In genomic region chr12:76706099-76706498, GRCh38 we compare ENCODE assay signal across 13 cellular contexts. TPM values are rescaled to one million over a fixed set of nuclear protein-coding genes. Genes with fewer than 3 reads are reported as not detected.
A peak's percentile ranks its signal among the peaks of the same experiment; 100 is the strongest.
DNase-seq lines count a peak whose midpoint lies in the region; ATAC-seq and TF ChIP-seq lines count a peak whose summit lies in the region.
"Had no signal": no experiment of that assay in that cellular context is flagged by ENCODE, and none has a peak within 500 bp of the region (broad histone marks: within the 10 kb centered on the region; RNA-seq: fewer than 3 reads in every experiment).

No MANE protein-coding gene starts in this region.

- no peaks in the 10 kb centered on the region for H3K9me3 Mint-ChIP-seq in natural killer cell
- H3K9me3 Mint-ChIP-seq in natural killer cell treated with Interleukin-12 subunit alpha and Interleukin-12 subunit beta and Interleukin-15 and Interleukin-18, amount 100 ng/mL, for 72 hours, result no peaks in the 10 kb centered on the region
- no peaks in the 10 kb centered on the region for H3K9me3 Mint-ChIP-seq in stimulated activated effector memory CD8-positive, alpha-beta T cell treated with anti-CD3 and anti-CD28 coated beads, Interleukin-12 subunit alpha, Interleukin-12 subunit beta, amount 100 ng/mL, for 72 hours
- H3K9me3 Mint-ChIP-seq: activated CD4-positive, alpha-beta memory T cell treated with anti-CD3 and anti-CD28 coated beads, Interleukin-2, amount 10 ng/mL, durations not matched to agents 7 days and 5 days; T-helper 1 cell treated with Interleukin-12 subunit alpha and Interleukin-12 subunit beta and Interleukin-4 antibody, amounts not matched to agents 30 μg/mL and 1 μg/mL, for 36 hours had no signal

- H4K20me1 ChIP-seq in OCI-LY7 (ENCODE audit: insufficient read depth, low read length), result no peaks in the 10 kb centered on the region

- ATAC-seq in natural killer cell (peak in 2 of 3 donors; percentile 32 to 55), gastroesophageal sphincter (no peak), HG02759 (IDR thresholded peaks at IDR 0.05; ENCODE audit: unreplicated experiment) (no peak)
- no peak for ATAC-seq in natural killer cell treated with Interleukin-12 subunit alpha and Interleukin-12 subunit beta and Interleukin-15 and Interleukin-18, amount 100 ng/mL, for 72 hours
- peak; percentile 55 for ATAC-seq in stimulated activated effector memory CD8-positive, alpha-beta T cell treated with anti-CD3 and anti-CD28 coated beads, Interleukin-12 subunit alpha, Interleukin-12 subunit beta, amount 100 ng/mL, for 72 hours

- H3K36me3 Mint-ChIP-seq in natural killer cell, result no peaks in the 10 kb centered on the region
- H3K36me3 Mint-ChIP-seq in natural killer cell treated with Interleukin-12 subunit alpha and Interleukin-12 subunit beta and Interleukin-15 and Interleukin-18, amount 100 ng/mL, for 72 hours, result no peaks in the 10 kb centered on the region
- no peaks in the 10 kb centered on the region for H3K36me3 Mint-ChIP-seq in stimulated activated effector memory CD8-positive, alpha-beta T cell treated with anti-CD3 and anti-CD28 coated beads, Interleukin-12 subunit alpha, Interleukin-12 subunit beta, amount 100 ng/mL, for 72 hours

- H3K4me3 ChIP-seq in OCI-LY7 (ENCODE audit: low read depth, low read length, poor library complexity, severe bottlenecking) (no peak overlapping the region), epithelial cell of esophagus (ENCODE audit: low read length) (no peak overlapping the region), gastroesophageal sphincter (no peak overlapping the region)
- H3K4me3 ChIP-seq: colonic mucosa had no signal

- no peak overlapping the region for H3K27ac ChIP-seq in OCI-LY7 (ENCODE audit: low read depth, low read length, poor library complexity, severe bottlenecking)
- H3K27ac ChIP-seq in gastroesophageal sphincter, result no peak overlapping the region
- H3K27ac ChIP-seq: colonic mucosa had no signal

- POLR2A ChIA-PET in OCI-LY7 (lab: Charles Lee), result interaction anchor here (0.6 kb wide), 1 partner anchor 1027 kb away, joined by 4 read pairs; no protein-coding TSS in a partner anchor

- peaks cover 10 to 15% of the 10 kb centered on the region in 2 donors for H3K27me3 Mint-ChIP-seq in natural killer cell (ENCODE audit: low read depth in 2 of 2)
- H3K27me3 Mint-ChIP-seq in natural killer cell treated with Interleukin-12 subunit alpha and Interleukin-12 subunit beta and Interleukin-15 and Interleukin-18, amount 100 ng/mL, for 72 hours, result peaks cover 11 to 28% of the 10 kb centered on the region in 2 donors

- TF ChIP-seq EP300 in gastroesophageal sphincter (IDR thresholded peaks at IDR 0.05), result no peak

- intact Hi-C loops in natural killer cell (cut with micrococcal nuclease), result no loop called here
- intact Hi-C loops in OCI-LY7 (cut with micrococcal nuclease; ENCODE audit: unreplicated experiment), result no loop called here

- H3K36me3 ChIP-seq in OCI-LY7 (ENCODE audit: insufficient read depth, low read length), result no peaks in the 10 kb centered on the region
- H3K36me3 ChIP-seq in gastroesophageal sphincter, result no peaks in the 10 kb centered on the region
- H3K36me3 ChIP-seq: colonic mucosa had no signal

- TF ChIP-seq POLR2A in gastroesophageal sphincter (IDR thresholded peaks at IDR 0.05), result no peak

- H3K9me2 ChIP-seq in OCI-LY7 (ENCODE audit: insufficient read depth, low read length), result no peaks in the 10 kb centered on the region

- H3K4me3 Mint-ChIP-seq in natural killer cell, result no peak overlapping the region
- H3K4me3 Mint-ChIP-seq in natural killer cell treated with Interleukin-12 subunit alpha and Interleukin-12 subunit beta and Interleukin-15 and Interleukin-18, amount 100 ng/mL, for 72 hours, result no peak overlapping the region
- H3K4me3 Mint-ChIP-seq in stimulated activated effector memory CD8-positive, alpha-beta T cell treated with anti-CD3 and anti-CD28 coated beads, Interleukin-12 subunit alpha, Interleukin-12 subunit beta, amount 100 ng/mL, for 72 hours, result no peak overlapping the region
- H3K4me3 Mint-ChIP-seq: activated CD4-positive, alpha-beta memory T cell treated with anti-CD3 and anti-CD28 coated beads, Interleukin-2, amount 10 ng/mL, durations not matched to agents 7 days and 5 days; T-helper 1 cell treated with Interleukin-12 subunit alpha and Interleukin-12 subunit beta and Interleukin-4 antibody, amounts not matched to agents 30 μg/mL and 1 μg/mL, for 36 hours had no signal

- CTCF ChIA-PET in OCI-LY7 (lab: Charles Lee; ENCODE audit: unreplicated experiment), result no interaction called here

- no peak for TF ChIP-seq CTCF in natural killer cell (IDR thresholded peaks at IDR 0.05)
- TF ChIP-seq CTCF in OCI-LY7 (conservative IDR thresholded peaks at IDR 0.05; ENCODE audit: low read length), result no peak
- TF ChIP-seq CTCF in epithelial cell of esophagus (IDR thresholded peaks at IDR 0.05; ENCODE audit: insufficient read depth, low read depth, low read length, missing control alignments), result no peak
- TF ChIP-seq CTCF in gastroesophageal sphincter (IDR thresholded peaks at IDR 0.05), result no peak

- H3K27me3 ChIP-seq in gastroesophageal sphincter, result no peaks in the 10 kb centered on the region
- H3K27me3 ChIP-seq: colonic mucosa had no signal

- H3K4me1 ChIP-seq in OCI-LY7 (ENCODE audit: insufficient read depth, low read length, poor library complexity, severe bottlenecking) (peaks cover 3% of the 10 kb centered on the region), gastroesophageal sphincter (peaks cover 0 to 12% (median 0%) of the 10 kb centered on the region in 3 donors)
- H3K4me1 ChIP-seq: colonic mucosa had no signal

- H2AFZ ChIP-seq in OCI-LY7 (ENCODE audit: low read length), result no peak overlapping the region

- no TSS peak for BruUV-seq in OCI-LY7 (replicated peaks; lab: Mats Ljungman, UMichigan)

- no peaks in the 10 kb centered on the region for H3K9me3 ChIP-seq in OCI-LY7 (ENCODE audit: low read length)
- no peaks in the 10 kb centered on the region for H3K9me3 ChIP-seq in gastroesophageal sphincter
- H3K9me3 ChIP-seq: colonic mucosa had no signal

- no peaks in the 10 kb centered on the region for H3K79me2 ChIP-seq in OCI-LY7 (ENCODE audit: insufficient read depth, low read depth, low read length)

- no peak overlapping the region for H3K4me2 ChIP-seq in OCI-LY7 (ENCODE audit: low read length)

- H3K4me1 Mint-ChIP-seq in natural killer cell, result peaks cover 0 to 7% of the 10 kb centered on the region in 2 donors
- H3K4me1 Mint-ChIP-seq in natural killer cell treated with Interleukin-12 subunit alpha and Interleukin-12 subunit beta and Interleukin-15 and Interleukin-18, amount 100 ng/mL, for 72 hours (ENCODE audit: low read depth in 2 of 2), result no peaks in the 10 kb centered on the region
- H3K4me1 Mint-ChIP-seq in stimulated activated effector memory CD8-positive, alpha-beta T cell treated with anti-CD3 and anti-CD28 coated beads, Interleukin-12 subunit alpha, Interleukin-12 subunit beta, amount 100 ng/mL, for 72 hours, result no peaks in the 10 kb centered on the region

- no peak overlapping the region for H3K27ac Mint-ChIP-seq in natural killer cell
- H3K27ac Mint-ChIP-seq in natural killer cell treated with Interleukin-12 subunit alpha and Interleukin-12 subunit beta and Interleukin-15 and Interleukin-18, amount 100 ng/mL, for 72 hours, result no peak overlapping the region
- H3K27ac Mint-ChIP-seq in stimulated activated effector memory CD8-positive, alpha-beta T cell treated with anti-CD3 and anti-CD28 coated beads, Interleukin-12 subunit alpha, Interleukin-12 subunit beta, amount 100 ng/mL, for 72 hours, result no peak overlapping the region
- H3K27ac Mint-ChIP-seq: activated CD4-positive, alpha-beta memory T cell treated with anti-CD3 and anti-CD28 coated beads, Interleukin-2, amount 10 ng/mL, durations not matched to agents 7 days and 5 days; T-helper 1 cell treated with Interleukin-12 subunit alpha and Interleukin-12 subunit beta and Interleukin-4 antibody, amounts not matched to agents 30 μg/mL and 1 μg/mL, for 36 hours had no signal

- no peak for DNase-seq in natural killer cell
- DNase-seq in natural killer cell treated with Interleukin-12 subunit alpha and Interleukin-12 subunit beta and Interleukin-15 and Interleukin-18, amount 100 ng/mL, for 72 hours (ENCODE audit: low spot score), result no peak
- DNase-seq in OCI-LY7 (ENCODE audit: low spot score), result peak; percentile 4
- DNase-seq in epithelial cell of esophagus (ENCODE audit: low read depth), result peak; percentile 35
- no peak for DNase-seq in stimulated activated effector memory CD8-positive, alpha-beta T cell treated with anti-CD3 and anti-CD28 coated beads, Interleukin-12 subunit alpha, Interleukin-12 subunit beta, amount 100 ng/mL, for 72 hours (ENCODE audit: low spot score in 2 of 2)
- no peak for DNase-seq in activated gamma-delta T cell treated with Interleukin-2 at 50 U/mL for 16 hours
- DNase-seq: activated CD4-positive, alpha-beta memory T cell treated with anti-CD3 and anti-CD28 coated beads, Interleukin-2, amount 10 ng/mL, durations not matched to agents 7 days and 5 days; activated naive CD4-positive, alpha-beta T cell treated with anti-CD3 and anti-CD28 coated beads, Interleukin-2, amount 50 U/mL, for 16 hours; colonic mucosa; NCI-H2029 treated with DMSO at 0.1 percent for 48 hours had no signal

RNA-seq across cellular contexts. Expression of gene ZDHHC17, which starts 57.8 kb away (rescaled TPM):
- total RNA-seq in natural killer cell (10 to 100 TPM; 55.2 to 63.9 (median 58.4) TPM), OCI-LY7 (2022) (32.8 and 34.0 TPM in 2 replicates), gastroesophageal sphincter (10 to 100 TPM; 25.4 to 71.8 (median 36.8) TPM)
- 10 to 100 TPM; 39.9 to 49.7 TPM for total RNA-seq in natural killer cell treated with Interleukin-12 subunit alpha and Interleukin-12 subunit beta and Interleukin-15 and Interleukin-18, amount 100 ng/mL, for 72 hours
- total RNA-seq in OCI-LY7 (2014; rRNA removed; shearing (Covaris generic)), result 24.0 and 27.4 TPM in 2 replicates

Comparison
In these comparisons a context has a peak if more than half of its experiments do, and no peak if none do; other contexts are left out.
1. ATAC-seq: peak in natural killer cell (2 of 3) and stimulated activated effector memory CD8-positive, alpha-beta T cell treated with anti-CD3 and anti-CD28 coated beads, Interleukin-12 subunit alpha, Interleukin-12 subunit beta, amount 100 ng/mL, for 72 hours (single experiment); none in natural killer cell treated with Interleukin-12 subunit alpha and Interleukin-12 subunit beta and Interleukin-15 and Interleukin-18, amount 100 ng/mL, for 72 hours (0 of 2), gastroesophageal sphincter (single experiment) and HG02759 (single experiment).
2. DNase-seq: peak in OCI-LY7 (single experiment) and epithelial cell of esophagus (single experiment); none in natural killer cell (single experiment), natural killer cell treated with Interleukin-12 subunit alpha and Interleukin-12 subunit beta and Interleukin-15 and Interleukin-18, amount 100 ng/mL, for 72 hours (single experiment), stimulated activated effector memory CD8-positive, alpha-beta T cell treated with anti-CD3 and anti-CD28 coated beads, Interleukin-12 subunit alpha, Interleukin-12 subunit beta, amount 100 ng/mL, for 72 hours (0 of 2) and activated gamma-delta T cell treated with Interleukin-2 at 50 U/mL for 16 hours (single experiment).